8 cellular contexts compared by ENCODE assay signal in the genomic region with DNA sequence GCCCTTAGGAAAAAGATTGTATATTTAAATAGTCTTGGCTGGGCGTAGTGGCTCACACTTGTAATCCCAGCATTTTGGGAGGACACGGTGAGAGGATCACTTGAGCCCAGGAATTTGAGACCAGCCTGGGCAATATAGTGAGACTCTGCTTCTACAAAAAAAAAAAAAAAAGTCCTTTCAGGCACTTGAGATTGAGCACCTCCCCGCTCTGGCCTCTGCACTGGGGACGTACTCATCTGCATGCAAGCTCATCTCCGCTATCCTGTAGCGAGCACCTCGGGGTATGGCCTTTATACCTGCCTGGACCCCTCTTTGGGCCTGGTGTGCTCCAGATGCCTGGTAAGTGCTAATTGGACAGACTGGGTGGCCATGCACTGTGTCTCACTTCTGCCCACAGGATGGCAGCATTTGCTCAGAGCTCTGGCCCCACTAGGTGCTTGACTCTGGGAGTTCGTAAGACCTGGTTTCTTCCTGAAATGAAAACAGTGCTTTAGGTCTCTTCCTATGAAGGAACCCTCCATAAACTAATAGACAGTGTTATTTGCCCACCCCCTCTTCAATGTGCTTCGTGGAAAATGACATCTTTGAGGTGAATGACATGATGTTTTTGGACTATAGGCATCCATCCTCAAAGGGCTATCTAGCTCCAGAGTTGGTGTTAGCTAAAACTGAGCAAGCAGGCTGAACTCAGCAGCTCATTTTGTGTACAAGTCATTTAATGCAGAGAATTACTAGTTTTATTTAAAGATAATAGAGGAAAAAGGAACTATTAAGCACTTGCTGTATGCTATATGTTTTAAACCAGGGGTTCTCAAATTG.
DNase-seq lines count a peak whose midpoint lies in the region; ATAC-seq, FAIRE-seq and TF ChIP-seq lines count a peak whose summit lies in the region.

No MANE protein-coding gene starts in this region.

- H3K27me3 ChIP-seq in neutrophil, result no peaks in the 10 kb centered on the region

- intact Hi-C loops in activated T-helper 1 cell treated with anti-CD3 and anti-CD28 coated beads, Interleukin-12 subunit alpha, Interleukin-12 subunit beta, Interleukin-2, Interleukin-4 antibody, amounts not matched to agents 30 ng/mL and 10 ng/mL and 1 ng/mL, durations not matched to agents 14 hours and 24 hours and 36 hours (cut with micrococcal nuclease), result loop anchor here (1.0 to 5.0 kb wide), 7 partner anchors 80 to 392 kb away; no protein-coding TSS in a partner anchor

- H3K4me3 ChIP-seq in LNCaP clone FGC (ENCODE audit: low read depth, low read length) (no peak overlapping the region), neutrophil (ENCODE audit: low read depth in 1 of 2, low read length in 1 of 2) (no peak overlapping the region)

- peak; percentile 87 for TF ChIP-seq CTCF in GM12874 (IDR thresholded peaks at IDR 0.05; ENCODE audit: insufficient read depth, low read depth, low read length)
- TF ChIP-seq CTCF in LNCaP clone FGC (IDR thresholded peaks at IDR 0.05; ENCODE audit: control insufficient read depth, extremely low read depth, insufficient read depth), result peak; percentile 94
- peak; percentile 69 for TF ChIP-seq CTCF in neutrophil (IDR thresholded peaks at IDR 0.05)

- peaks cover 0 to 6% of the 10 kb centered on the region in 2 experiments for H3K4me1 ChIP-seq in neutrophil (ENCODE audit: control insufficient read depth in 1 of 2, insufficient read depth in 1 of 2, low read depth in 1 of 2, low read length in 1 of 2)

- H3K4me1 Mint-ChIP-seq in activated T-helper 1 cell treated with anti-CD3 and anti-CD28 coated beads, Interleukin-12 subunit alpha, Interleukin-12 subunit beta, Interleukin-2, Interleukin-4 antibody, amounts not matched to agents 30 ng/mL and 10 ng/mL and 1 ng/mL, durations not matched to agents 14 hours and 24 hours and 36 hours (ENCODE audit: low read depth), result peaks cover 17% of the 10 kb centered on the region

- DNase-seq in LNCaP clone FGC (ENCODE audit: low read depth) (peak; percentile 58), RCC 7860 (ENCODE audit: low spot score) (peak; percentile 46), fibroblast of the conjunctiva (ENCODE audit: low read depth) (peak; percentile 60), substantia nigra (lab: John Stamatoyannopoulos, UW) (peak in 45 of 49 donors; percentile 3 to 81 (median 52))
- peak; percentile 64 for DNase-seq in activated T-helper 1 cell treated with anti-CD3 and anti-CD28 coated beads, Interleukin-12 subunit alpha, Interleukin-12 subunit beta, Interleukin-2, Interleukin-4 antibody, amounts not matched to agents 30 ng/mL and 10 ng/mL and 1 ng/mL, durations not matched to agents 14 hours and 24 hours and 36 hours (ENCODE audit: low spot score)

- ATAC-seq in HG03521 (IDR thresholded peaks at IDR 0.05; ENCODE audit: unreplicated experiment), result no peak

- FAIRE-seq in RCC 7860 (lab: Jason Lieb, UNC), result no peak

- no peaks in the 10 kb centered on the region for H3K36me3 ChIP-seq in neutrophil

- H3K27ac Mint-ChIP-seq in activated T-helper 1 cell treated with anti-CD3 and anti-CD28 coated beads, Interleukin-12 subunit alpha, Interleukin-12 subunit beta, Interleukin-2, Interleukin-4 antibody, amounts not matched to agents 30 ng/mL and 10 ng/mL and 1 ng/mL, durations not matched to agents 14 hours and 24 hours and 36 hours, result no peak overlapping the region

- no peaks in the 10 kb centered on the region for H3K9me3 ChIP-seq in neutrophil

- H3K9me3 Mint-ChIP-seq in activated T-helper 1 cell treated with anti-CD3 and anti-CD28 coated beads, Interleukin-12 subunit alpha, Interleukin-12 subunit beta, Interleukin-2, Interleukin-4 antibody, amounts not matched to agents 30 ng/mL and 10 ng/mL and 1 ng/mL, durations not matched to agents 14 hours and 24 hours and 36 hours, result no peaks in the 10 kb centered on the region

- H3K27me3 Mint-ChIP-seq in activated T-helper 1 cell treated with anti-CD3 and anti-CD28 coated beads, Interleukin-12 subunit alpha, Interleukin-12 subunit beta, Interleukin-2, Interleukin-4 antibody, amounts not matched to agents 30 ng/mL and 10 ng/mL and 1 ng/mL, durations not matched to agents 14 hours and 24 hours and 36 hours (ENCODE audit: insufficient read depth), result peaks cover 2% of the 10 kb centered on the region

- H3K27ac ChIP-seq in neutrophil, result peak overlapping the region; percentile 25
- no peak overlapping the region for H3K27ac ChIP-seq in substantia nigra (ENCODE audit: low read depth, low read length, poor library complexity, severe bottlenecking)

- H3K4me3 Mint-ChIP-seq in activated T-helper 1 cell treated with anti-CD3 and anti-CD28 coated beads, Interleukin-12 subunit alpha, Interleukin-12 subunit beta, Interleukin-2, Interleukin-4 antibody, amounts not matched to agents 30 ng/mL and 10 ng/mL and 1 ng/mL, durations not matched to agents 14 hours and 24 hours and 36 hours, result no peak overlapping the region

- no peaks in the 10 kb centered on the region for H3K36me3 Mint-ChIP-seq in activated T-helper 1 cell treated with anti-CD3 and anti-CD28 coated beads, Interleukin-12 subunit alpha, Interleukin-12 subunit beta, Interleukin-2, Interleukin-4 antibody, amounts not matched to agents 30 ng/mL and 10 ng/mL and 1 ng/mL, durations not matched to agents 14 hours and 24 hours and 36 hours (ENCODE audit: low read depth)
